In genomic region chr12:19518209-19518608, GRCh38 we compare ENCODE assay signal across 27 cellular contexts.
"Had no signal": no experiment of that assay in that cellular context is flagged by ENCODE, and none has a peak within 500 bp of the region (broad histone marks: within the 10 kb centered on the region; RNA-seq: fewer than 3 reads in every experiment).

No MANE protein-coding gene starts in this region.

- H3K27ac ChIP-seq: brain microvascular endothelial cell, SJCRH30, SK-N-MC had no signal

- H3K9me3 Mint-ChIP-seq: activated B cell treated with CpG ODN at 0.5 μM for 24 hours; activated CD4-positive, alpha-beta memory T cell treated with anti-CD3 and anti-CD28 coated beads, Interleukin-2, amount 10 ng/mL, durations not matched to agents 7 days and 5 days; activated naive CD4-positive, alpha-beta T cell treated with anti-CD3 and anti-CD28 coated beads, Interleukin-2, amount 10 ng/mL, durations not matched to agents 7 days and 5 days; activated naive CD8-positive, alpha-beta T cell treated with anti-CD3 and anti-CD28 coated beads, Interleukin-2, amount 50 U/mL, for 24 hours; T-helper 1 cell treated with Interleukin-12 subunit alpha and Interleukin-12 subunit beta and Interleukin-4 antibody, amounts not matched to agents 30 μg/mL and 1 μg/mL, for 36 hours; T-helper 2 cell treated with Interferon-gamma antibody and Interleukin-4, amounts not matched to agents 5 μg/mL and 100 μg/mL, for 36 hours had no signal

- DNase-seq: activated B cell treated with CpG ODN at 0.5 μM for 24 hours; activated CD4-positive, alpha-beta memory T cell treated with anti-CD3 and anti-CD28 coated beads, Interleukin-2, amount 10 ng/mL, durations not matched to agents 7 days and 5 days; activated CD4-positive, alpha-beta T cell treated with anti-CD3 and anti-CD28 coated beads for 1 hour; activated CD4-positive, alpha-beta T cell treated with anti-CD3 and anti-CD28 coated beads for 48 hours; activated CD8-positive, alpha-beta memory T cell treated with anti-CD3 and anti-CD28 coated beads for 24 hours; activated CD8-positive, alpha-beta memory T cell treated with anti-CD3 and anti-CD28 coated beads, Interleukin-2, amount 10 ng/mL, durations not matched to agents 7 days and 5 days; activated CD8-positive, alpha-beta memory T cell treated with anti-CD3 and anti-CD28 coated beads, Interleukin-2, amount 50 U/mL, for 48 hours; activated effector memory CD4-positive, alpha-beta T cell treated with Interleukin-2 at 50 U/mL for 16 hours; activated naive CD4-positive, alpha-beta T cell treated with anti-CD3 and anti-CD28 coated beads, Interleukin-2, amount 10 ng/mL, durations not matched to agents 7 days and 5 days; activated naive CD8-positive, alpha-beta T cell treated with anti-CD3 and anti-CD28 coated beads, Interleukin-2, amount 50 U/mL, for 24 hours; activated T-cell treated with anti-CD3 and anti-CD28 coated beads, Interleukin-2, amount 50 U/mL, for 48 hours; amniotic stem cell; aorta; brain microvascular endothelial cell; central memory CD4-positive, alpha-beta T cell; NCI-H1105; NCI-H1417 treated with DMSO at 0.1 percent for 48 hours; NCI-H1694 treated with DMSO at 0.1 percent for 48 hours; NCI-H2029; NCI-H524 treated with DMSO at 0.1 percent for 48 hours; SHP77; SJCRH30 had no signal

- H3K4me3 ChIP-seq: SJCRH30, SK-N-MC had no signal

- H3K27me3 Mint-ChIP-seq: activated B cell treated with CpG ODN at 0.5 μM for 24 hours; activated CD4-positive, alpha-beta memory T cell treated with anti-CD3 and anti-CD28 coated beads, Interleukin-2, amount 10 ng/mL, durations not matched to agents 7 days and 5 days; activated CD8-positive, alpha-beta memory T cell treated with anti-CD3 and anti-CD28 coated beads, Interleukin-2, amount 10 ng/mL, durations not matched to agents 7 days and 5 days; activated naive CD4-positive, alpha-beta T cell treated with anti-CD3 and anti-CD28 coated beads, Interleukin-2, amount 10 ng/mL, durations not matched to agents 7 days and 5 days; activated naive CD8-positive, alpha-beta T cell; activated naive CD8-positive, alpha-beta T cell treated with anti-CD3 and anti-CD28 coated beads, Interleukin-2, amount 50 U/mL, for 24 hours had no signal

- H3K27ac Mint-ChIP-seq: activated B cell treated with CpG ODN at 0.5 μM for 24 hours; activated CD4-positive, alpha-beta memory T cell treated with anti-CD3 and anti-CD28 coated beads, Interleukin-2, amount 10 ng/mL, durations not matched to agents 7 days and 5 days; activated CD8-positive, alpha-beta memory T cell treated with anti-CD3 and anti-CD28 coated beads, Interleukin-2, amount 10 ng/mL, durations not matched to agents 7 days and 5 days; activated naive CD4-positive, alpha-beta T cell treated with anti-CD3 and anti-CD28 coated beads, Interleukin-2, amount 10 ng/mL, durations not matched to agents 7 days and 5 days; activated naive CD8-positive, alpha-beta T cell; activated naive CD8-positive, alpha-beta T cell treated with anti-CD3 and anti-CD28 coated beads, Interleukin-2, amount 50 U/mL, for 24 hours; T-helper 1 cell treated with Interleukin-12 subunit alpha and Interleukin-12 subunit beta and Interleukin-4 antibody, amounts not matched to agents 30 μg/mL and 1 μg/mL, for 36 hours; T-helper 2 cell treated with Interferon-gamma antibody and Interleukin-4, amounts not matched to agents 5 μg/mL and 100 μg/mL, for 36 hours had no signal

- H3K4me1 Mint-ChIP-seq: activated B cell treated with CpG ODN at 0.5 μM for 24 hours; activated naive CD8-positive, alpha-beta T cell treated with anti-CD3 and anti-CD28 coated beads, Interleukin-2, amount 50 U/mL, for 24 hours had no signal

- H3K27me3 ChIP-seq: brain microvascular endothelial cell, SJCRH30 had no signal

- ATAC-seq: activated CD8-positive, alpha-beta memory T cell treated with anti-CD3 and anti-CD28 coated beads, Interleukin-2, amount 10 ng/mL, durations not matched to agents 7 days and 5 days; activated naive CD8-positive, alpha-beta T cell treated with anti-CD3 and anti-CD28 coated beads, Interleukin-2, amount 50 U/mL, for 24 hours; Panc1 had no signal

- H3K9me3 ChIP-seq: SJCRH30 had no signal

- H3K4me3 Mint-ChIP-seq: activated B cell treated with CpG ODN at 0.5 μM for 24 hours; activated CD4-positive, alpha-beta memory T cell treated with anti-CD3 and anti-CD28 coated beads, Interleukin-2, amount 10 ng/mL, durations not matched to agents 7 days and 5 days; activated CD8-positive, alpha-beta memory T cell treated with anti-CD3 and anti-CD28 coated beads, Interleukin-2, amount 10 ng/mL, durations not matched to agents 7 days and 5 days; activated naive CD4-positive, alpha-beta T cell treated with anti-CD3 and anti-CD28 coated beads, Interleukin-2, amount 10 ng/mL, durations not matched to agents 7 days and 5 days; activated naive CD8-positive, alpha-beta T cell; activated naive CD8-positive, alpha-beta T cell treated with anti-CD3 and anti-CD28 coated beads, Interleukin-2, amount 50 U/mL, for 24 hours; T-helper 1 cell treated with Interleukin-12 subunit alpha and Interleukin-12 subunit beta and Interleukin-4 antibody, amounts not matched to agents 30 μg/mL and 1 μg/mL, for 36 hours; T-helper 2 cell treated with Interferon-gamma antibody and Interleukin-4, amounts not matched to agents 5 μg/mL and 100 μg/mL, for 36 hours had no signal
